Comparison of ENCODE assay signal across 31 cellular contexts in the genomic region with DNA sequence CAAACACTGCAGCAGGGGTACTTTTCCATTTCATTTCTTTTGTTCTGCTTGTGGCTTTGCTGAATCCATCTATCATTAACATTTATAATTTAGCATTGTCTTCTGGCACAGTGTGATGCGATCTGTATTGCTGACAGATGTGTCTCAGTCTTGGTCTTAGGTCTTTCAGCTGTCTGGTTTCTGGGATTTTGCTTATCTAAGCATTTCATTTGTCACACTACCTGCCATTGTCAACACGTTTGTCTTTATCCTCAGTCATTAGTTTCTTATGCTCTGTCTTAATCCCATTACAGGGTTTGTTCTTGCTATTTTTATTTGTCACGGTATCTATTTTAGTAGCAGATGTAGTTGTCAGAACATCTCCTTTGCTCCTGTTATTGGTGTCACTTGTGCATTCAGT.
"Had no signal": no experiment of that assay in that cellular context is flagged by ENCODE, and none has a peak within 500 bp of the region (broad histone marks: within the 10 kb centered on the region; RNA-seq: fewer than 3 reads in every experiment).

No MANE protein-coding gene starts in this region.

- H3K36me3 ChIP-seq: SJCRH30, WERI-Rb-1 had no signal

- DNase-seq: activated CD4-positive, alpha-beta memory T cell treated with anti-CD3 and anti-CD28 coated beads, Interleukin-2, amount 10 ng/mL, durations not matched to agents 7 days and 5 days; activated CD4-positive, alpha-beta T cell treated with anti-CD3 and anti-CD28 coated beads for 1 hour; activated CD4-positive, alpha-beta T cell treated with anti-CD3 and anti-CD28 coated beads for 48 hours; activated CD4-positive, CD25-positive, alpha-beta regulatory T cell; activated CD8-positive, alpha-beta memory T cell treated with anti-CD3 and anti-CD28 coated beads for 24 hours; activated CD8-positive, alpha-beta memory T cell treated with anti-CD3 and anti-CD28 coated beads, Interleukin-2, amount 10 ng/mL, durations not matched to agents 7 days and 5 days; activated CD8-positive, alpha-beta memory T cell treated with anti-CD3 and anti-CD28 coated beads, Interleukin-2, amount 50 U/mL, for 48 hours; activated effector memory CD4-positive, alpha-beta T cell treated with Interleukin-2 at 50 U/mL for 16 hours; activated naive CD4-positive, alpha-beta T cell treated with anti-CD3 and anti-CD28 coated beads, Interleukin-2, amount 10 ng/mL, durations not matched to agents 7 days and 5 days; activated naive CD8-positive, alpha-beta T cell treated with anti-CD3 and anti-CD28 coated beads, Interleukin-2, amount 50 U/mL, for 24 hours; activated T-cell treated with anti-CD3 and anti-CD28 coated beads, Interleukin-2, amount 50 U/mL, for 48 hours; anterior cingulate cortex; caudate nucleus; cerebellar nuclear complex; Karpas-422; NCI-H1048; NCI-H1105 treated with DMSO at 0.1 percent for 48 hours; NCI-H1436; NCI-H1694; NCI-H1930; NCI-H345; NCI-H526 treated with DMSO at 0.1 percent for 48 hours; OCI-M1; SHP77; T1000; WERI-Rb-1 had no signal

- ATAC-seq: activated CD8-positive, alpha-beta memory T cell treated with anti-CD3 and anti-CD28 coated beads, Interleukin-2, amount 10 ng/mL, durations not matched to agents 7 days and 5 days; activated naive CD8-positive, alpha-beta T cell treated with anti-CD3 and anti-CD28 coated beads, Interleukin-2, amount 50 U/mL, for 24 hours; K562; Panc1 had no signal

- H3K27me3 ChIP-seq: SJCRH30 had no signal

- H3K4me3 ChIP-seq: K562, SJCRH30, SK-N-MC had no signal

- FAIRE-seq: bronchial epithelial cell, K562 had no signal

- H3K27ac ChIP-seq: SJCRH30, SK-N-MC, WERI-Rb-1 had no signal

- H3K9me3 ChIP-seq: SJCRH30 had no signal
